ENCODE assay signal across 27 cellular contexts in the genomic region with DNA sequence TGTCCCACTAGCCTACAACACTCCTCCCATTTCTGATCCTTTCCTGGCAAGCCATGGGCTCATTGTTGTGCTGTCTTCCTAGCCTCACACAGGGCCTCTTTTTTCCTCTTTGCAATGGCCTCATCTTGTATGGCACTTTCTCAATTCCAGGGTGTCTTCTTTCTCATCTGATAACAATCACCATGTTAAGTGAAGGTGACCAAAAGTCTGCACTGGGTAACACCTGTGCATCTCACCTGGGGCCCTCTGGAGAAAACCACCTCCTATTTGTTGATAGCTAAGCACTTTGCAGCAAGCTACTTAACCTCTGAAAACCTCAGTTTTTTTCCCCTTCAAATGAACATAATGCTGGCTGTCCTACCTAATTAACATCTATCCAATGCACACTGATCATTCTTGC.
"Had no signal": no experiment of that assay in that cellular context is flagged by ENCODE, and none has a peak within 500 bp of the region (broad histone marks: within the 10 kb centered on the region; RNA-seq: fewer than 3 reads in every experiment).

No MANE protein-coding gene starts in this region.

- ATAC-seq: heart right ventricle; left ventricle myocardium superior; lower lobe of right lung; natural killer cell; sciatic nerve; stimulated activated naive B cell treated with anti-CD40 and anti-IgM and Interleukin-4, amounts not matched to agents 10 μg/mL and 1 μg/mL and 100 μg/mL, for 72 hours; stimulated activated naive CD8-positive, alpha-beta T cell treated with anti-CD3 and anti-CD28 coated beads, Interleukin-15, Interleukin-2, amounts not matched to agents 100 U/mL and 50 U/mL, for 24 hours had no signal

- H3K79me2 ChIP-seq: hepatocyte had no signal

- H3K9ac ChIP-seq: neural progenitor cell had no signal

- H3K36me3 ChIP-seq: heart right ventricle, lower lobe of right lung, neural progenitor cell, ovary, prostate gland, right atrium auricular region, stomach, thyroid gland, transverse colon, upper lobe of left lung, vagina had no signal

- DNase-seq: heart right ventricle; islet precursor cell; left ventricle myocardium superior; lower lobe of right lung; mammary epithelial cell; mesenchymal stem cell; natural killer cell; nephron progenitor cell; ovary; stimulated activated CD4-positive, alpha-beta T cell treated with anti-CD3 and anti-CD28 coated beads, Interleukin-12 subunit alpha, Interleukin-12 subunit beta, amount 100 ng/mL, for 4 hours; stimulated activated CD4-positive, alpha-beta T cell treated with anti-CD3 and anti-CD28 coated beads, Interleukin-15, amount 100 ng/mL, for 24 hours; stimulated activated CD4-positive, alpha-beta T cell treated with anti-CD3 and anti-CD28 coated beads, Interleukin-2, amount 100 ng/mL, for 24 hours; stimulated activated CD4-positive, alpha-beta T cell treated with anti-CD3 and anti-CD28 coated beads, Interleukin-4, amount 100 ng/mL, for 1 hour; stimulated activated naive B cell treated with anti-CD40 and anti-IgM and Interleukin-4, amounts not matched to agents 10 μg/mL and 1 μg/mL and 100 μg/mL, for 72 hours; stimulated activated naive CD8-positive, alpha-beta T cell treated with anti-CD3 and anti-CD28 coated beads, Interleukin-15, Interleukin-2, amounts not matched to agents 100 U/mL and 50 U/mL, for 24 hours; stomach; testis; thyroid gland; transverse colon; upper lobe of left lung had no signal

- H3K4me1 ChIP-seq: heart right ventricle, lower lobe of right lung, prostate gland, right atrium auricular region, testis, thyroid gland, transverse colon, upper lobe of left lung, vagina had no signal

- H3K36me3 Mint-ChIP-seq: natural killer cell; neural progenitor cell; stimulated activated naive B cell treated with anti-CD40 and anti-IgM and Interleukin-4, amounts not matched to agents 10 μg/mL and 1 μg/mL and 100 μg/mL, for 72 hours had no signal

- H3K27ac ChIP-seq: heart right ventricle, hepatocyte, lower lobe of right lung, neural progenitor cell, ovary, prostate gland, right atrium auricular region, skin epidermis, stomach, testis, thyroid gland, transverse colon, upper lobe of left lung, vagina had no signal

- H3K4me3 ChIP-seq: heart right ventricle, hepatocyte, lower lobe of right lung, neural progenitor cell, ovary, prostate gland, right atrium auricular region, skin epidermis, stomach, testis, thyroid gland, transverse colon, upper lobe of left lung, vagina had no signal

- H3K4me2 ChIP-seq: hepatocyte, neural progenitor cell had no signal

- H3K27me3 Mint-ChIP-seq: stimulated activated naive B cell treated with anti-CD40 and anti-IgM and Interleukin-4, amounts not matched to agents 10 μg/mL and 1 μg/mL and 100 μg/mL, for 72 hours had no signal

- H3K4me1 Mint-ChIP-seq: natural killer cell; nephron progenitor cell; stimulated activated naive B cell treated with anti-CD40 and anti-IgM and Interleukin-4, amounts not matched to agents 10 μg/mL and 1 μg/mL and 100 μg/mL, for 72 hours had no signal

- H3K27me3 ChIP-seq: heart right ventricle, hepatocyte, neural progenitor cell, ovary, right atrium auricular region, stomach, testis, thyroid gland, transverse colon, upper lobe of left lung, vagina had no signal

- H3K9me3 Mint-ChIP-seq: natural killer cell, nephron progenitor cell, neural progenitor cell had no signal

- H2AFZ ChIP-seq: hepatocyte had no signal

- H3K27ac Mint-ChIP-seq: natural killer cell; nephron progenitor cell; neural progenitor cell; stimulated activated naive B cell treated with anti-CD40 and anti-IgM and Interleukin-4, amounts not matched to agents 10 μg/mL and 1 μg/mL and 100 μg/mL, for 72 hours had no signal

- H3K4me3 Mint-ChIP-seq: natural killer cell; nephron progenitor cell; neural progenitor cell; stimulated activated naive B cell treated with anti-CD40 and anti-IgM and Interleukin-4, amounts not matched to agents 10 μg/mL and 1 μg/mL and 100 μg/mL, for 72 hours had no signal

- H3K9me3 ChIP-seq: heart right ventricle, lower lobe of right lung, ovary, prostate gland, right atrium auricular region, stomach, testis, thyroid gland, transverse colon, upper lobe of left lung, vagina had no signal
